ENCODE assay signal across 11 cellular contexts in the genomic region with DNA sequence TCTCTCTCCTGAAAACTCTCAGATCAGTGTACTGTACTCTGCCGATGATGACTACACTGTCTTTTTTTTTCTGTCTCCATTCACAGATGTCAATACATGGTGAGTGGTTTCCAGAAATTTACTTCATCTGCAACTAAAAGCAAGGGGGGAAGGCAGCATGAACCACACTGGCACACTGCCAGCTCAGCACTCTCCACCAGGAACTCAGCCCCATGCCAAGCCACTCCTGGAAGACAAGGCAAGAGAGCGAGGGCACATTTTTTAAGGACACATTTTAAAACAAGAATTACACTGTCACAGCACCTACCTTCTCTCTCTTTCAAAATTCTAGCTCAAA.
A peak's percentile ranks its signal among the peaks of the same experiment; 100 is the strongest.
DNase-seq lines count a peak whose midpoint lies in the region; ATAC-seq and TF ChIP-seq lines count a peak whose summit lies in the region.
"Had no signal": no experiment of that assay in that cellular context is flagged by ENCODE, and none has a peak within 500 bp of the region (broad histone marks: within the 10 kb centered on the region; RNA-seq: fewer than 3 reads in every experiment).

No MANE protein-coding gene starts in this region.

- 35 to 42% (median 39%) methylated on average over 2 of the region's 2 CpGs for WGBS in ovary, 3 donors

- TF ChIP-seq CTCF in ovary (IDR thresholded peaks at IDR 0.05): no peak

- no peak for TF ChIP-seq EP300 in ovary (IDR thresholded peaks at IDR 0.05)

- H3K9me3 ChIP-seq in ovary: no peaks in the 10 kb centered on the region
- H3K9me3 ChIP-seq: colonic mucosa had no signal

- DNase-seq in GM03348 (ENCODE audit: low spot score) (peak; percentile 54), NCI-H2196 (lab: John Stamatoyannopoulos, UW; ENCODE audit: unreplicated experiment) (peak; percentile 52), dermis blood vessel endothelial cell (peak; percentile 22), ovary (peak in 3 of 5 donors; percentile 14 to 39 (median 19))
- DNase-seq in activated naive CD4-positive, alpha-beta T cell treated with Interleukin-2 at 50 U/mL for 16 hours: no peak
- DNase-seq: colonic mucosa; nephron progenitor cell; stimulated activated naive B cell treated with anti-CD40 and anti-IgM and Interleukin-4, amounts not matched to agents 10 μg/mL and 1 μg/mL and 100 μg/mL, for 72 hours had no signal

- intact Hi-C loops in ovary (cut with DNase I): no loop called here

- no peak for TF ChIP-seq POLR2A in ovary (IDR thresholded peaks at IDR 0.05)

- peaks cover 2% of the 10 kb centered on the region for H3K4me1 ChIP-seq in ovary (ENCODE audit: insufficient read depth)
- H3K4me1 ChIP-seq: colonic mucosa had no signal

- no peak overlapping the region for H3K4me3 ChIP-seq in ovary
- H3K4me3 ChIP-seq: colonic mucosa had no signal

- no peak for ATAC-seq in GM18870 (IDR thresholded peaks at IDR 0.05; ENCODE audit: unreplicated experiment)
- no peak for ATAC-seq in GM18517 (IDR thresholded peaks at IDR 0.05; ENCODE audit: unreplicated experiment)
- no peak for ATAC-seq in GM18873 (IDR thresholded peaks at IDR 0.05; ENCODE audit: low FRiP score, unreplicated experiment)
- ATAC-seq: stimulated activated naive B cell treated with anti-CD40 and anti-IgM and Interleukin-4, amounts not matched to agents 10 μg/mL and 1 μg/mL and 100 μg/mL, for 72 hours had no signal

- no peaks in the 10 kb centered on the region for H3K27me3 ChIP-seq in ovary
- H3K27me3 ChIP-seq: colonic mucosa had no signal

- no peaks in the 10 kb centered on the region for H3K36me3 ChIP-seq in ovary
- H3K36me3 ChIP-seq: colonic mucosa had no signal

- no peak overlapping the region for H3K27ac ChIP-seq in ovary
- H3K27ac ChIP-seq: colonic mucosa had no signal
